ENCODE assay signal across 1 cellular context in genomic region chr19:56404705-56405056, GRCh38.
TF ChIP-seq lines count a peak whose summit lies in the region.

No MANE protein-coding gene starts in this region.

TF ChIP-seq in HEK293, 187 proteins besides CTCF, POLR2A, EP300 and RAD21 (continued from another document):
- TF ChIP-seq, protein P1, sequence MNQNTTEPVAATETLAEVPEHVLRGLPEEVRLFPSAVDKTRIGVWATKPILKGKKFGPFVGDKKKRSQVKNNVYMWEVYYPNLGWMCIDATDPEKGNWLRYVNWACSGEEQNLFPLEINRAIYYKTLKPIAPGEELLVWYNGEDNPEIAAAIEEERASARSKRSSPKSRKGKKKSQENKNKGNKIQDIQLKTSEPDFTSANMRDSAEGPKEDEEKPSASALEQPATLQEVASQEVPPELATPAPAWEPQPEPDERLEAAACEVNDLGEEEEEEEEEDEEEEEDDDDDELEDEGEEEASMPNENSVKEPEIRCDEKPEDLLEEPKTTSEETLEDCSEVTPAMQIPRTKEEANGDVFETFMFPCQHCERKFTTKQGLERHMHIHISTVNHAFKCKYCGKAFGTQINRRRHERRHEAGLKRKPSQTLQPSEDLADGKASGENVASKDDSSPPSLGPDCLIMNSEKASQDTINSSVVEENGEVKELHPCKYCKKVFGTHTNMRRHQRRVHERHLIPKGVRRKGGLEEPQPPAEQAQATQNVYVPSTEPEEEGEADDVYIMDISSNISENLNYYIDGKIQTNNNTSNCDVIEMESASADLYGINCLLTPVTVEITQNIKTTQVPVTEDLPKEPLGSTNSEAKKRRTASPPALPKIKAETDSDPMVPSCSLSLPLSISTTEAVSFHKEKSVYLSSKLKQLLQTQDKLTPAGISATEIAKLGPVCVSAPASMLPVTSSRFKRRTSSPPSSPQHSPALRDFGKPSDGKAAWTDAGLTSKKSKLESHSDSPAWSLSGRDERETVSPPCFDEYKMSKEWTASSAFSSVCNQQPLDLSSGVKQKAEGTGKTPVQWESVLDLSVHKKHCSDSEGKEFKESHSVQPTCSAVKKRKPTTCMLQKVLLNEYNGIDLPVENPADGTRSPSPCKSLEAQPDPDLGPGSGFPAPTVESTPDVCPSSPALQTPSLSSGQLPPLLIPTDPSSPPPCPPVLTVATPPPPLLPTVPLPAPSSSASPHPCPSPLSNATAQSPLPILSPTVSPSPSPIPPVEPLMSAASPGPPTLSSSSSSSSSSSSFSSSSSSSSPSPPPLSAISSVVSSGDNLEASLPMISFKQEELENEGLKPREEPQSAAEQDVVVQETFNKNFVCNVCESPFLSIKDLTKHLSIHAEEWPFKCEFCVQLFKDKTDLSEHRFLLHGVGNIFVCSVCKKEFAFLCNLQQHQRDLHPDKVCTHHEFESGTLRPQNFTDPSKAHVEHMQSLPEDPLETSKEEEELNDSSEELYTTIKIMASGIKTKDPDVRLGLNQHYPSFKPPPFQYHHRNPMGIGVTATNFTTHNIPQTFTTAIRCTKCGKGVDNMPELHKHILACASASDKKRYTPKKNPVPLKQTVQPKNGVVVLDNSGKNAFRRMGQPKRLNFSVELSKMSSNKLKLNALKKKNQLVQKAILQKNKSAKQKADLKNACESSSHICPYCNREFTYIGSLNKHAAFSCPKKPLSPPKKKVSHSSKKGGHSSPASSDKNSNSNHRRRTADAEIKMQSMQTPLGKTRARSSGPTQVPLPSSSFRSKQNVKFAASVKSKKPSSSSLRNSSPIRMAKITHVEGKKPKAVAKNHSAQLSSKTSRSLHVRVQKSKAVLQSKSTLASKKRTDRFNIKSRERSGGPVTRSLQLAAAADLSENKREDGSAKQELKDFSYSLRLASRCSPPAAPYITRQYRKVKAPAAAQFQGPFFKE (tag by site-specific recombination; IDR thresholded peaks at IDR 0.05; ENCODE audit: borderline replicate concordance), result 0 out of 2 replicates have a peak, but pooled peaks have one; percentile 20
- no peak for TF ChIP-seq ZNF394 (tag by site-specific recombination; IDR thresholded peaks at IDR 0.05; ENCODE audit: borderline replicate concordance)
- no peak for TF ChIP-seq REPIN1 (tag by site-specific recombination; IDR thresholded peaks at IDR 0.05; ENCODE audit: low read depth)
- no peak; the same call in 1 of the 2 replicates for TF ChIP-seq SCRT2 (tag by site-specific recombination; IDR thresholded peaks at IDR 0.05)
- TF ChIP-seq ZNF354C (tag by site-specific recombination; IDR thresholded peaks at IDR 0.05; ENCODE audit: borderline replicate concordance, low read depth), result no peak
- TF ChIP-seq ZNF404 (tag by site-specific recombination; IDR thresholded peaks at IDR 0.05), result no peak
- TF ChIP-seq GLIS2 (tag by site-specific recombination; IDR thresholded peaks at IDR 0.05), result no peak
- no peak for TF ChIP-seq ZNF449 (tag by site-specific recombination; IDR thresholded peaks at IDR 0.05)
- no peak for TF ChIP-seq KLF17 (tag by site-specific recombination; IDR thresholded peaks at IDR 0.05)
- 0 out of 2 replicates have a peak, but pooled peaks have one; percentile 4 for TF ChIP-seq KLF16 (tag by site-specific recombination; IDR thresholded peaks at IDR 0.05)
- TF ChIP-seq ZNF473 (tag by site-specific recombination; IDR thresholded peaks at IDR 0.05), result no peak
- TF ChIP-seq, protein P2, sequence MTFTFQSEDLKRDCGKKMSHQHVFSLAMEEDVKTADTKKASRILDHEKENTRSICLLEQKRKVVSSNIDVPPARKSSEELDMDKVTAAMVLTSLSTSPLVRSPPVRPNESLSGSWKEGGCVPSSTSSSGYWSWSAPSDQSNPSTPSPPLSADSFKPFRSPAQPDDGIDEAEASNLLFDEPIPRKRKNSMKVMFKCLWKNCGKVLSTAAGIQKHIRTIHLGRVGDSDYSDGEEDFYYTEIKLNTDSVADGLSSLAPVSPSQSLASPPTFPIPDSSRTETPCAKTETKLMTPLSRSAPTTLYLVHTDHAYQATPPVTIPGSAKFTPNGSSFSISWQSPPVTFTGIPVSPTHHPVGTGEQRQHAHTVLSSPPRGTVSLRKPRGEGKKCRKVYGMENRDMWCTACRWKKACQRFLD (tag by site-specific recombination; IDR thresholded peaks at IDR 0.05), result no peak
- TF ChIP-seq, protein P3, sequence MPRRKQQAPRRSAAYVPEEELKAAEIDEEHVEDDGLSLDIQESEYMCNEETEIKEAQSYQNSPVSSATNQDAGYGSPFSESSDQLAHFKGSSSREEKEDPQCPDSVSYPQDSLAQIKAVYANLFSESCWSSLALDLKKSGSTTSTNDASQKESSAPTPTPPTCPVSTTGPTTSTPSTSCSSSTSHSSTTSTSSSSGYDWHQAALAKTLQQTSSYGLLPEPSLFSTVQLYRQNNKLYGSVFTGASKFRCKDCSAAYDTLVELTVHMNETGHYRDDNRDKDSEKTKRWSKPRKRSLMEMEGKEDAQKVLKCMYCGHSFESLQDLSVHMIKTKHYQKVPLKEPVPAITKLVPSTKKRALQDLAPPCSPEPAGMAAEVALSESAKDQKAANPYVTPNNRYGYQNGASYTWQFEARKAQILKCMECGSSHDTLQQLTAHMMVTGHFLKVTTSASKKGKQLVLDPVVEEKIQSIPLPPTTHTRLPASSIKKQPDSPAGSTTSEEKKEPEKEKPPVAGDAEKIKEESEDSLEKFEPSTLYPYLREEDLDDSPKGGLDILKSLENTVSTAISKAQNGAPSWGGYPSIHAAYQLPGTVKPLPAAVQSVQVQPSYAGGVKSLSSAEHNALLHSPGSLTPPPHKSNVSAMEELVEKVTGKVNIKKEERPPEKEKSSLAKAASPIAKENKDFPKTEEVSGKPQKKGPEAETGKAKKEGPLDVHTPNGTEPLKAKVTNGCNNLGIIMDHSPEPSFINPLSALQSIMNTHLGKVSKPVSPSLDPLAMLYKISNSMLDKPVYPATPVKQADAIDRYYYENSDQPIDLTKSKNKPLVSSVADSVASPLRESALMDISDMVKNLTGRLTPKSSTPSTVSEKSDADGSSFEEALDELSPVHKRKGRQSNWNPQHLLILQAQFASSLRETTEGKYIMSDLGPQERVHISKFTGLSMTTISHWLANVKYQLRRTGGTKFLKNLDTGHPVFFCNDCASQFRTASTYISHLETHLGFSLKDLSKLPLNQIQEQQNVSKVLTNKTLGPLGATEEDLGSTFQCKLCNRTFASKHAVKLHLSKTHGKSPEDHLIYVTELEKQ (tag by site-specific recombination; IDR thresholded peaks at IDR 0.05; ENCODE audit: borderline replicate concordance), result no peak
- TF ChIP-seq ZNF10 (tag by site-specific recombination; IDR thresholded peaks at IDR 0.05), result no peak
- TF ChIP-seq KLF1 (tag by site-specific recombination; IDR thresholded peaks at IDR 0.05), result no peak
- no peak for TF ChIP-seq ZNF629 (tag by site-specific recombination; IDR thresholded peaks at IDR 0.05)
- TF ChIP-seq SETDB1 (IDR thresholded peaks at IDR 0.05; ENCODE audit: insufficient read length, low read length), result no peak
- no peak for TF ChIP-seq ZBTB20 (tag by site-specific recombination; IDR thresholded peaks at IDR 0.05)
- TF ChIP-seq ZSCAN18 (tag by site-specific recombination; IDR thresholded peaks at IDR 0.05), result no peak
TF ChIP-seq in HEK293: peak in this region for 7.
